In genomic region chr4:183504064-183504929, GRCh38 we compare ENCODE assay signal across 1 cellular context.
TF ChIP-seq lines count a peak whose summit lies in the region.

No MANE protein-coding gene starts in this region.

TF ChIP-seq in WTC11, 78 proteins besides CTCF, POLR2A, EP300 and RAD21 (continued from another document):
- TF ChIP-seq ZNF281 (CRISPR knock-in tag; IDR thresholded peaks at IDR 0.05) (no peak), ZNF317 (CRISPR knock-in tag; IDR thresholded peaks at IDR 0.05; ENCODE audit: borderline replicate concordance, low read depth) (peak; percentile 34; the same call in 1 of the 2 replicates), IRF2 (CRISPR knock-in tag; IDR thresholded peaks at IDR 0.05; ENCODE audit: borderline replicate concordance, low read depth) (no peak), ZBTB43 (CRISPR knock-in tag; IDR thresholded peaks at IDR 0.05) (peak; percentile 71; the same call in 1 of the 2 replicates), MXD4 (CRISPR knock-in tag; IDR thresholded peaks at IDR 0.05; ENCODE audit: borderline replicate concordance) (no peak), TP53 (CRISPR knock-in tag; IDR thresholded peaks at IDR 0.05) (no peak), FOXJ3 (CRISPR knock-in tag; IDR thresholded peaks at IDR 0.05; ENCODE audit: borderline replicate concordance) (no peak), KAT7 (CRISPR knock-in tag; IDR thresholded peaks at IDR 0.05; ENCODE audit: borderline replicate concordance) (peak; percentile 43; the same call in 1 of the 2 replicates), PREB (CRISPR knock-in tag; IDR thresholded peaks at IDR 0.05; ENCODE audit: borderline replicate concordance) (no peak), MAX (CRISPR knock-in tag; IDR thresholded peaks at IDR 0.05) (peak; percentile 68), E2F5 (CRISPR knock-in tag; IDR thresholded peaks at IDR 0.05) (peak; percentile 93), SMAD3 (CRISPR knock-in tag; IDR thresholded peaks at IDR 0.05; ENCODE audit: borderline replicate concordance) (peak; percentile 30; the same call in 1 of the 2 replicates), AFF4 (CRISPR knock-in tag; IDR thresholded peaks at IDR 0.05; ENCODE audit: borderline replicate concordance) (no peak), IRF1 (CRISPR knock-in tag; IDR thresholded peaks at IDR 0.05) (0 out of 2 replicates have a peak, but pooled peaks have one; percentile 36), MLX (CRISPR knock-in tag; IDR thresholded peaks at IDR 0.05) (no peak), RELA (CRISPR knock-in tag; IDR thresholded peaks at IDR 0.05; ENCODE audit: borderline replicate concordance) (no peak), FOXP1 (CRISPR knock-in tag; IDR thresholded peaks at IDR 0.05; ENCODE audit: borderline replicate concordance) (peak; percentile 65), CREM (CRISPR knock-in tag; IDR thresholded peaks at IDR 0.05) (no peak), USF1 (CRISPR knock-in tag; IDR thresholded peaks at IDR 0.05) (peak; percentile 27; the same call in 1 of the 2 replicates), TEAD4 (CRISPR knock-in tag; IDR thresholded peaks at IDR 0.05) (no peak), ZNF121 (CRISPR knock-in tag; IDR thresholded peaks at IDR 0.05) (no peak), FOXK1 (CRISPR knock-in tag; IDR thresholded peaks at IDR 0.05) (peak; percentile 51; the same call in 1 of the 2 replicates), CBFB (CRISPR knock-in tag; IDR thresholded peaks at IDR 0.05; ENCODE audit: low read depth) (no peak), NFE2L1 (CRISPR knock-in tag; IDR thresholded peaks at IDR 0.05) (peak; percentile 58; the same call in 1 of the 2 replicates), ZNF232 (CRISPR knock-in tag; IDR thresholded peaks at IDR 0.05) (peak; percentile 91)
